13 cellular contexts compared by ENCODE assay signal in genomic region chr1:59703918-59704378, GRCh38.
A peak's percentile ranks its signal among the peaks of the same experiment; 100 is the strongest.
DNase-seq lines count a peak whose midpoint lies in the region; TF ChIP-seq lines count a peak whose summit lies in the region.
"Had no signal": no experiment of that assay in that cellular context is flagged by ENCODE, and none has a peak within 500 bp of the region (broad histone marks: within the 10 kb centered on the region; RNA-seq: fewer than 3 reads in every experiment).

No MANE protein-coding gene starts in this region.

- H3K27ac ChIP-seq in SK-N-SH (ENCODE audit: low read depth in 2 of 2, low read length in 1 of 2) = peak overlapping the region; percentile 6 to 71; a peak in 3 of 4 replicates
- H3K27ac ChIP-seq in esophagus squamous epithelium = peak overlapping the region in 3 of 4 donors; percentile 46 to 67 (median 64)
- H3K27ac ChIP-seq in muscle layer of colon (ENCODE audit: low read depth, low read length) = peak overlapping the region; percentile 46
- H3K27ac ChIP-seq in thyroid gland = peak overlapping the region in 2 of 3 donors; percentile 14 to 31

- peaks cover 4 to 39% of the 10 kb centered on the region in 2 experiments for H3K4me1 ChIP-seq in SK-N-SH (ENCODE audit: control insufficient read depth in 1 of 2, insufficient read depth in 2 of 2, low read depth in 1 of 2, low read length in 1 of 2)
- peaks cover 23 to 76% (median 37%) of the 10 kb centered on the region in 3 donors for H3K4me1 ChIP-seq in esophagus squamous epithelium
- peaks cover 53% of the 10 kb centered on the region for H3K4me1 ChIP-seq in muscle layer of colon (ENCODE audit: insufficient read depth, low read length)
- peaks cover 4 to 35% of the 10 kb centered on the region in 2 donors for H3K4me1 ChIP-seq in thyroid gland

- no peaks in the 10 kb centered on the region for H3K36me3 Mint-ChIP-seq in Calu3 (ENCODE audit: insufficient read depth, unreplicated experiment)

- H3K79me2 ChIP-seq in SK-N-SH (ENCODE audit: insufficient read depth) = no peaks in the 10 kb centered on the region

- BruUV-seq in Calu3 (replicated peaks; lab: Mats Ljungman, UMichigan) = no TSS peak

- H3K4me3 ChIP-seq in SK-N-SH (ENCODE audit: low read depth in 2 of 2, low read length in 1 of 2) = no peak overlapping the region
- no peak overlapping the region for H3K4me3 ChIP-seq in esophagus squamous epithelium
- H3K4me3 ChIP-seq in muscle layer of colon (ENCODE audit: low read depth in 1 of 2, low read length in 2 of 2) = no peak overlapping the region
- no peak overlapping the region for H3K4me3 ChIP-seq in thyroid gland (replicated peaks in 1 of 3)
- H3K4me3 ChIP-seq: MG63 had no signal

- CTCF ChIA-PET in SK-N-SH (lab: Yijun Ruan, JAX) = interaction anchor here (0.8 kb wide), 1 partner anchor 56 kb away, joined by 6 read pairs; no protein-coding TSS in a partner anchor
- CTCF ChIA-PET in Calu3 (lab: Charles Lee) = no interaction called here

- H3K9me3 ChIP-seq in SK-N-SH = no peaks in the 10 kb centered on the region
- no peaks in the 10 kb centered on the region for H3K9me3 ChIP-seq in esophagus squamous epithelium
- no peaks in the 10 kb centered on the region for H3K9me3 ChIP-seq in muscle layer of colon (ENCODE audit: low read length)
- no peaks in the 10 kb centered on the region for H3K9me3 ChIP-seq in thyroid gland
- H3K9me3 ChIP-seq: MG63 had no signal

- no peak overlapping the region for H2AFZ ChIP-seq in SK-N-SH (ENCODE audit: low read depth)

- no peaks in the 10 kb centered on the region for H3K27me3 Mint-ChIP-seq in Calu3 (ENCODE audit: unreplicated experiment)

- H3K4me1 Mint-ChIP-seq in Calu3 (ENCODE audit: low read depth, unreplicated experiment) = peaks cover 9% of the 10 kb centered on the region

- POLR2A ChIA-PET in SK-N-SH (lab: Yijun Ruan, JAX) = no interaction called here

- H4K20me1 ChIP-seq in SK-N-SH (ENCODE audit: insufficient read depth) = no peaks in the 10 kb centered on the region

- intact Hi-C loops in esophagus squamous epithelium (cut with DNase I) (loop anchor here (10.0 kb wide), 1 partner anchor 919 kb away; the partner anchor contains the start of gene JUN), thyroid gland (cut with DNase I) (loop anchor here (10.0 kb wide), 1 partner anchor 959 kb away; no protein-coding TSS in a partner anchor), Calu3 (cut with micrococcal nuclease; ENCODE audit: unreplicated experiment) (no loop called here)

- TF ChIP-seq RAD21 in SK-N-SH (IDR thresholded peaks at IDR 0.05; ENCODE audit: low read length) = no peak

- H3K9ac ChIP-seq in SK-N-SH = no peak overlapping the region
- no peak overlapping the region for H3K9ac ChIP-seq in muscle layer of colon (ENCODE audit: low read length)

- DNase-seq in SK-N-SH = no peak
- DNase-seq in esophagus squamous epithelium (lab: John Stamatoyannopoulos, UW) = no peak
- no peak for DNase-seq in thyroid gland
- no peak for DNase-seq in LoVo (ENCODE audit: low spot score)
- no peak for DNase-seq in retina
- DNase-seq in NCI-H2171 (lab: John Stamatoyannopoulos, UW) = no peak
- no peak for DNase-seq in Calu3
- DNase-seq: activated effector memory CD4-positive, alpha-beta T cell treated with anti-CD3 and anti-CD28 coated beads, Interleukin-2, amount 50 U/mL, for 16 hours; H7; NCI-H187 treated with DMSO at 0.1 percent for 48 hours; NCI-H510A had no signal

- TF ChIP-seq POLR2A in esophagus squamous epithelium (IDR thresholded peaks at IDR 0.05) (no peak), thyroid gland (IDR thresholded peaks at IDR 0.05) (no peak)

- 88% methylated on average over 6 of the region's 6 CpGs for WGBS in SK-N-SH (ENCODE audit: low lambda C conversion rate)
- WGBS in esophagus squamous epithelium, 2 donors = 55 to 70% methylated on average over 6 of the region's 6 CpGs
- WGBS in thyroid gland, 2 donors = 88 to 91% methylated on average over 6 of the region's 6 CpGs

- peaks cover 20% of the 10 kb centered on the region for H3F3A ChIP-seq in SK-N-SH (replicated peaks; ENCODE audit: insufficient read depth)

- H3K4me2 ChIP-seq in SK-N-SH = no peak overlapping the region

- no peak for TF ChIP-seq CTCF in SK-N-SH (IDR thresholded peaks at IDR 0.05)
- no peak for TF ChIP-seq CTCF in esophagus squamous epithelium (IDR thresholded peaks at IDR 0.05)
- TF ChIP-seq CTCF in thyroid gland (IDR thresholded peaks at IDR 0.05) = no peak
- TF ChIP-seq CTCF in Calu3 (IDR thresholded peaks at IDR 0.05; ENCODE audit: unreplicated experiment) = no peak

- no peaks in the 10 kb centered on the region for H3K36me3 ChIP-seq in SK-N-SH (replicated peaks in 1 of 2; ENCODE audit: control insufficient read depth in 1 of 2, insufficient read depth in 2 of 2, low read length in 1 of 2)
- no peaks in the 10 kb centered on the region for H3K36me3 ChIP-seq in esophagus squamous epithelium
- no peaks in the 10 kb centered on the region for H3K36me3 ChIP-seq in muscle layer of colon (ENCODE audit: insufficient read depth, low read length)
- no peaks in the 10 kb centered on the region for H3K36me3 ChIP-seq in thyroid gland

- H3K9me3 Mint-ChIP-seq in Calu3 (ENCODE audit: low read depth, unreplicated experiment) = no peaks in the 10 kb centered on the region

- H3K9me2 ChIP-seq in SK-N-SH = no peaks in the 10 kb centered on the region

- no peaks in the 10 kb centered on the region for H3K27me3 ChIP-seq in SK-N-SH (ENCODE audit: insufficient read depth)
- no peaks in the 10 kb centered on the region for H3K27me3 ChIP-seq in esophagus squamous epithelium
- no peaks in the 10 kb centered on the region for H3K27me3 ChIP-seq in muscle layer of colon (ENCODE audit: control insufficient read depth in 1 of 2, insufficient read depth in 2 of 2, low read length in 2 of 2)
- no peaks in the 10 kb centered on the region for H3K27me3 ChIP-seq in thyroid gland
- H3K27me3 ChIP-seq: MG63 had no signal

- no peak overlapping the region for H3K4me3 Mint-ChIP-seq in Calu3 (ENCODE audit: low read depth, unreplicated experiment)

- no peak; a peak in 1 of 4 replicates for TF ChIP-seq EP300 in SK-N-SH (IDR thresholded peaks at IDR 0.05; ENCODE audit: borderline replicate concordance in 1 of 2, low read depth in 1 of 2, low read length in 1 of 2)

- no peak overlapping the region for H3K27ac Mint-ChIP-seq in Calu3 (ENCODE audit: unreplicated experiment)

TF ChIP-seq in SK-N-SH, 30 proteins besides CTCF, POLR2A, EP300 and RAD21:
- TF ChIP-seq MEF2A (IDR thresholded peaks at IDR 0.05; ENCODE audit: borderline replicate concordance, low read depth) (no peak), YY1 (IDR thresholded peaks at IDR 0.05; ENCODE audit: low read depth) (no peak), RCOR1 (IDR thresholded peaks at IDR 0.05; ENCODE audit: low read length) (no peak), POLR2AphosphoS5 (IDR thresholded peaks at IDR 0.05; ENCODE audit: low read depth, low read length) (no peak), ELF1 (IDR thresholded peaks at IDR 0.05) (no peak), RFX5 (IDR thresholded peaks at IDR 0.05; ENCODE audit: low read length) (no peak), IRF3 (IDR thresholded peaks at IDR 0.05; ENCODE audit: low read depth, low read length) (no peak), FOXM1 (IDR thresholded peaks at IDR 0.05; ENCODE audit: low read depth) (no peak), TEAD4 (IDR thresholded peaks at IDR 0.05; ENCODE audit: borderline replicate concordance, insufficient read depth) (no peak), USF1 (IDR thresholded peaks at IDR 0.05; ENCODE audit: borderline replicate concordance, low read depth) (no peak), FOSL2 (IDR thresholded peaks at IDR 0.05; ENCODE audit: borderline replicate concordance, low read depth) (no peak), NRF1 (IDR thresholded peaks at IDR 0.05; ENCODE audit: low read depth, low read length) (no peak), NFIC (IDR thresholded peaks at IDR 0.05; ENCODE audit: borderline replicate concordance) (no peak), TAF1 (IDR thresholded peaks at IDR 0.05; ENCODE audit: borderline replicate concordance, low read depth, low read length) (no peak), MXI1 (IDR thresholded peaks at IDR 0.05; ENCODE audit: low read depth, low read length) (no peak), FOXJ3 (CRISPR knock-in tag; IDR thresholded peaks at IDR 0.05) (no peak), SMC3 (IDR thresholded peaks at IDR 0.05; ENCODE audit: low read depth, low read length) (no peak), GABPA (IDR thresholded peaks at IDR 0.05; ENCODE audit: low read depth) (no peak), GATA2 (CRISPR knock-in tag; IDR thresholded peaks at IDR 0.05) (no peak)
